Comparison of ENCODE assay signal across 13 cellular contexts in genomic region chr14:31968107-31968810, GRCh38.
DNase-seq lines count a peak whose midpoint lies in the region; TF ChIP-seq lines count a peak whose summit lies in the region.
"Had no signal": no experiment of that assay in that cellular context is flagged by ENCODE, and none has a peak within 500 bp of the region (broad histone marks: within the 10 kb centered on the region; RNA-seq: fewer than 3 reads in every experiment).

No MANE protein-coding gene starts in this region.

- DNase-seq in G401 (ENCODE audit: low spot score) (peak; percentile 50), GM23248 (peak; percentile 72), OCI-LY7 (ENCODE audit: low spot score) (peak; percentile 27), islet precursor cell (peak; percentile 81), NCI-H748 treated with DMSO at 0.1 percent for 48 hours (lab: John Stamatoyannopoulos, UW) (no peak), stomach (no peak), DMS114 treated with DMSO at 0.1 percent for 48 hours (lab: John Stamatoyannopoulos, UW; ENCODE audit: unreplicated experiment) (no peak), NK-92 (lab: John Stamatoyannopoulos, UW; ENCODE audit: unreplicated experiment) (no peak)
- DNase-seq: H7; lower lobe of right lung; right lobe of liver; stimulated activated CD8-positive, alpha-beta memory T cell treated with anti-CD3 and anti-CD28 coated beads, Interleukin-4, amount 100 ng/mL, for 48 hours had no signal

- no peak for TF ChIP-seq POLR2A in stomach (IDR thresholded peaks at IDR 0.05)

- H3K27ac ChIP-seq in GM23248, result no peak overlapping the region
- no peak overlapping the region for H3K27ac ChIP-seq in OCI-LY7 (ENCODE audit: low read depth, low read length, poor library complexity, severe bottlenecking)
- H3K27ac ChIP-seq in stomach, result peak overlapping the region in 1 of 5 donors; percentile 39
- H3K27ac ChIP-seq: C4-2B, lower lobe of right lung had no signal

- H2AFZ ChIP-seq in GM23248 (no peak overlapping the region), OCI-LY7 (ENCODE audit: low read length) (no peak overlapping the region)

- no peak overlapping the region for H3K9ac ChIP-seq in GM23248

- H3K4me2 ChIP-seq in GM23248 (ENCODE audit: unreplicated experiment) (no peak overlapping the region), OCI-LY7 (ENCODE audit: low read length) (no peak overlapping the region)

- BruUV-seq in OCI-LY7 (replicated peaks; lab: Mats Ljungman, UMichigan), result no TSS peak

- CTCF ChIA-PET in OCI-LY7 (lab: Charles Lee; ENCODE audit: unreplicated experiment), result no interaction called here

- in situ Hi-C loops in G401 (cut with HindIII; ENCODE audit: low sequenced_read_pairs) (no loop called here), GM23248 (cut with MboI) (no loop called here)

- H3K36me3 ChIP-seq in GM23248 (ENCODE audit: low read depth) (no peaks in the 10 kb centered on the region), OCI-LY7 (ENCODE audit: insufficient read depth, low read length) (no peaks in the 10 kb centered on the region), stomach (no peaks in the 10 kb centered on the region)
- H3K36me3 ChIP-seq: lower lobe of right lung, right lobe of liver had no signal

- no peaks in the 10 kb centered on the region for H4K20me1 ChIP-seq in GM23248 (ENCODE audit: insufficient read depth)
- H4K20me1 ChIP-seq in OCI-LY7 (ENCODE audit: insufficient read depth, low read length), result no peaks in the 10 kb centered on the region

- POLR2A ChIA-PET in OCI-LY7 (lab: Charles Lee), result interaction anchor here (0.6 to 1.1 kb wide), 2 partner anchors 11 to 1506 kb away, joined by 3 to 5 read pairs; no protein-coding TSS in a partner anchor

- H3K27me3 ChIP-seq in GM23248 (replicated peaks; ENCODE audit: insufficient read depth), result no peaks in the 10 kb centered on the region
- no peaks in the 10 kb centered on the region for H3K27me3 ChIP-seq in stomach
- H3K27me3 ChIP-seq: right lobe of liver had no signal

- peaks cover 12% of the 10 kb centered on the region for H3F3A ChIP-seq in GM23248 (ENCODE audit: insufficient read depth)

- intact Hi-C loops in OCI-LY7 (cut with micrococcal nuclease; ENCODE audit: unreplicated experiment) (no loop called here), stomach (cut with DNase I; ENCODE audit: low total_unique reads) (no loop called here)

- no peaks in the 10 kb centered on the region for H3K9me3 ChIP-seq in GM23248 (ENCODE audit: low read depth)
- H3K9me3 ChIP-seq in OCI-LY7 (ENCODE audit: low read length), result no peaks in the 10 kb centered on the region
- peaks cover under 1 to 8% (median 4%) of the 10 kb centered on the region in 4 donors for H3K9me3 ChIP-seq in stomach
- H3K9me3 ChIP-seq: lower lobe of right lung, right lobe of liver had no signal

- H3K4me1 ChIP-seq in GM23248 (ENCODE audit: insufficient read depth) (peaks cover 13% of the 10 kb centered on the region), OCI-LY7 (ENCODE audit: insufficient read depth, low read length, poor library complexity, severe bottlenecking) (peaks cover 8% of the 10 kb centered on the region), stomach (no peaks in the 10 kb centered on the region)

- TF ChIP-seq CTCF in OCI-LY7 (conservative IDR thresholded peaks at IDR 0.05; ENCODE audit: low read length), result no peak
- TF ChIP-seq CTCF in stomach (IDR thresholded peaks at IDR 0.05), result no peak

- H3K79me2 ChIP-seq in GM23248 (ENCODE audit: insufficient read depth) (no peaks in the 10 kb centered on the region), OCI-LY7 (ENCODE audit: insufficient read depth, low read depth, low read length) (no peaks in the 10 kb centered on the region)

- no peak overlapping the region for H3K4me3 ChIP-seq in GM23248
- no peak overlapping the region for H3K4me3 ChIP-seq in OCI-LY7 (ENCODE audit: low read depth, low read length, poor library complexity, severe bottlenecking)
- no peak overlapping the region for H3K4me3 ChIP-seq in stomach
- H3K4me3 ChIP-seq: lower lobe of right lung, right lobe of liver had no signal

- no peak for TF ChIP-seq EP300 in stomach (IDR thresholded peaks at IDR 0.05)

- WGBS in GM23248 (ENCODE audit: low coverage in 1 of 2, low lambda C conversion rate in 2 of 2, missing lambda C conversion rate in 2 of 2), 2 experiments, result 43 to 50% methylated on average over 4 of the region's 4 CpGs
- WGBS in stomach, 5 donors, result 65 to 74% (median 71%) methylated on average over 4 of the region's 4 CpGs

- H3K9me2 ChIP-seq in GM23248 (ENCODE audit: insufficient read depth) (no peaks in the 10 kb centered on the region), OCI-LY7 (ENCODE audit: insufficient read depth, low read length) (no peaks in the 10 kb centered on the region)

Comparison
In these comparisons a context has a peak if more than half of its experiments do, and no peak if none do; other contexts are left out.
1. DNase-seq: peak in G401 (single experiment), GM23248 (single experiment), OCI-LY7 (single experiment) and islet precursor cell (single experiment); none in NCI-H748 treated with DMSO at 0.1 percent for 48 hours (single experiment), stomach (single experiment), DMS114 treated with DMSO at 0.1 percent for 48 hours (single experiment) and NK-92 (single experiment).